In the genomic region with DNA sequence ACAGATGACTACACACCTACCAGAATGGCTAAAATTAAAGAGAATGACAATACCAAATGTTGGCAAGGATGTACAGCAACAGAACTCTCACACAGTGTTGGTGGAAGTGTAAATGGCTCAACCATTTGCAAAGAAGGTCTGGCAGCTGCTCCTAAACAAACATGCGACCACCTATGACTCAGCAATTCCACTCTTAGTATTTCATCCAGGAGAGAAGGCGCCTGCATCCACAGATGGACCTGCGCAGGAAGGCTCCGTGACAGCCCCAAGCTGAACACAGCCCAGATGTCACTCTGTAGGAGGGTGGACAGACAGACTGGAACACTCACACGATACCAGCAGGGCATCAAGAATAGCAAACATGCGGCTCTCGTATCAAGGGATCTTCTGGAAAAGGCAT, we compare ENCODE assay signal across 9 cellular contexts. TPM values are rescaled to one million over a fixed set of nuclear protein-coding genes. Genes with fewer than 3 reads are reported as not detected.
DNase-seq lines count a peak whose midpoint lies in the region; ATAC-seq lines count a peak whose summit lies in the region.
"Had no signal": no experiment of that assay in that cellular context is flagged by ENCODE, and none has a peak within 500 bp of the region (broad histone marks: within the 10 kb centered on the region; RNA-seq: fewer than 3 reads in every experiment).

No MANE protein-coding gene starts in this region.

- H3K27me3 Mint-ChIP-seq in activated T-cell treated with anti-CD3 and anti-CD28 coated beads, Interleukin-2, amount 50 U/mL, for 4 hours (ENCODE audit: low read depth): no peaks in the 10 kb centered on the region
- no peaks in the 10 kb centered on the region for H3K27me3 Mint-ChIP-seq in stimulated activated naive CD8-positive, alpha-beta T cell treated with anti-CD3 and anti-CD28 coated beads, Interleukin-15, amount 100 ng/mL, for 72 hours

- no peak for DNase-seq in activated T-cell treated with anti-CD3 and anti-CD28 coated beads, Interleukin-2, amount 50 U/mL, for 4 hours
- DNase-seq in activated T-cell treated with anti-CD3 and anti-CD28 coated beads for 4 hours (no peak), SK-N-MC (ENCODE audit: low read depth, low spot score) (no peak), glomerular visceral epithelial cell (ENCODE audit: extremely low spot score) (peak; percentile 57), NCI-H2196 treated with DMSO at 0.1 percent for 48 hours (lab: John Stamatoyannopoulos, UW; ENCODE audit: unreplicated experiment) (no peak), T1000 (lab: John Stamatoyannopoulos, UW) (no peak)
- DNase-seq in stimulated activated naive CD8-positive, alpha-beta T cell treated with anti-CD3 and anti-CD28 coated beads, Interleukin-15, amount 100 ng/mL, for 72 hours: no peak
- no peak for DNase-seq in activated effector memory CD4-positive, alpha-beta T cell treated with anti-CD3 and anti-CD28 coated beads, Interleukin-2, amount 50 U/mL, for 16 hours
- DNase-seq: Calu3 had no signal

- no peak overlapping the region for H3K9ac ChIP-seq in SK-N-MC (ENCODE audit: insufficient read length)

- no peaks in the 10 kb centered on the region for H3K9me3 ChIP-seq in SK-N-MC (ENCODE audit: low read depth, low read length)

- no peak overlapping the region for H3K4me3 ChIP-seq in SK-N-MC

- peaks cover 18% of the 10 kb centered on the region for H3K36me3 Mint-ChIP-seq in activated T-cell treated with anti-CD3 and anti-CD28 coated beads, Interleukin-2, amount 50 U/mL, for 4 hours (ENCODE audit: insufficient read depth)

- no peak for ATAC-seq in activated T-cell treated with anti-CD3 and anti-CD28 coated beads, Interleukin-2, amount 50 U/mL, for 4 hours
- ATAC-seq in stimulated activated naive CD8-positive, alpha-beta T cell treated with anti-CD3 and anti-CD28 coated beads, Interleukin-15, amount 100 ng/mL, for 72 hours: no peak

- H3K27ac Mint-ChIP-seq in stimulated activated naive CD8-positive, alpha-beta T cell treated with anti-CD3 and anti-CD28 coated beads, Interleukin-15, amount 100 ng/mL, for 72 hours: peak overlapping the region in 1 of 2 donors; percentile 86

- peaks cover 35% of the 10 kb centered on the region for H3K36me3 ChIP-seq in SK-N-MC (ENCODE audit: insufficient read depth, low read length)

- H3K9me3 Mint-ChIP-seq in activated T-cell treated with anti-CD3 and anti-CD28 coated beads, Interleukin-2, amount 50 U/mL, for 4 hours: no peaks in the 10 kb centered on the region
- no peaks in the 10 kb centered on the region for H3K9me3 Mint-ChIP-seq in stimulated activated naive CD8-positive, alpha-beta T cell treated with anti-CD3 and anti-CD28 coated beads, Interleukin-15, amount 100 ng/mL, for 72 hours

- H3K4me3 Mint-ChIP-seq in activated T-cell treated with anti-CD3 and anti-CD28 coated beads, Interleukin-2, amount 50 U/mL, for 4 hours: peak overlapping the region; percentile 37
- H3K4me3 Mint-ChIP-seq in stimulated activated naive CD8-positive, alpha-beta T cell treated with anti-CD3 and anti-CD28 coated beads, Interleukin-15, amount 100 ng/mL, for 72 hours: peak overlapping the region; percentile 50

- H3K4me1 Mint-ChIP-seq in activated T-cell treated with anti-CD3 and anti-CD28 coated beads, Interleukin-2, amount 50 U/mL, for 4 hours (ENCODE audit: low read depth): peaks cover 76% of the 10 kb centered on the region
- peaks cover 84% of the 10 kb centered on the region for H3K4me1 Mint-ChIP-seq in stimulated activated naive CD8-positive, alpha-beta T cell treated with anti-CD3 and anti-CD28 coated beads, Interleukin-15, amount 100 ng/mL, for 72 hours

- peak overlapping the region; percentile 47 for H3K27ac ChIP-seq in SK-N-MC

RNA-seq across cellular contexts. Expression of gene PTTG1IP, which starts 6.7 kb away (rescaled TPM):
- 10 to 100 TPM; 33.8 to 37.6 (median 34.6) TPM for total RNA-seq in activated T-cell treated with anti-CD3 and anti-CD28 coated beads, Interleukin-2, amount 50 U/mL, for 4 hours

RNA-seq across cellular contexts. Expression of gene SUMO3, which starts 48.9 kb away (rescaled TPM):
- total RNA-seq in activated T-cell treated with anti-CD3 and anti-CD28 coated beads, Interleukin-2, amount 50 U/mL, for 4 hours: 100 to 1,000 TPM in 1 of 3 donors, 10 to 100 TPM in 2; 87.0 to 107 (median 93.4) TPM

RNA-seq across cellular contexts. Expression of gene ITGB2, which starts 53.9 kb away (rescaled TPM):
- total RNA-seq in activated T-cell treated with anti-CD3 and anti-CD28 coated beads, Interleukin-2, amount 50 U/mL, for 4 hours: 100 to 1,000 TPM; 175 to 195 (median 180) TPM
